Comparison of ENCODE assay signal across 13 cellular contexts in the genomic region with DNA sequence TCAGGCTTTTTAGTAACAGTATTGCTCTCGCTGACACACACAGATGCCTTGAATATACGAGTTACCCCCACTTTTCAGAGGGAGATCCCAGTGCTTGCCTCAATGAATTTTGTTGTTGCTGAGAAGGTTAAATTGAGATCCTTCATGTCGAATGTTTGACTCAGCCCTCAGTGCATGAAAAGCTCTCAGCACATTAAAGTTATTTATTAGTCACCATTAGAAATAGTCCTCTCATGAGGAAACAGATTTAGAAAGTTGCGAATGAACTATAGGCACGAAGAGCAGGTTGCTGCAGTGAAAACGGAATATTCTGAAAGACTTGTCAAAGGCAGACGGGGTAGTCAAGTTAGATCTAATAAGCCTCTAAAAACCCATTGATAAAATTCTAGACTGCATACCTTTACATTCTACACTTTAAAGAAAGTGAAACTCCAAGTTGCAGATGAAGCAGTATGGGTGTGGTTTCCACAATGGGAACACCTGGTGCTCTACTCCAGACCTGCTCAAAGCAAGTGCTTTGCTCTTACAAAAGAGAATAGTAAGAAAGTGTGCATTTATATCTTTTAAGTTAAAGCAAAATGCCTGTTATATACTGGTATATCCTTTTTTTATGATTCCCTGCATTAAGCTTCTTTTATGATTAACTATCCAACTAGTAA.
"Had no signal": no experiment of that assay in that cellular context is flagged by ENCODE, and none has a peak within 500 bp of the region (broad histone marks: within the 10 kb centered on the region; RNA-seq: fewer than 3 reads in every experiment).

No MANE protein-coding gene starts in this region.

- H3K27ac ChIP-seq: brain microvascular endothelial cell, gastroesophageal sphincter, skin epidermis, tibial artery, vagina had no signal

- H3K9me3 ChIP-seq: tibial artery, vagina had no signal

- H3K36me3 ChIP-seq: brain microvascular endothelial cell, gastroesophageal sphincter, tibial artery, vagina had no signal

- H3K4me1 Mint-ChIP-seq: naive B cell had no signal

- H3K4me3 ChIP-seq: gastroesophageal sphincter, skin epidermis, tibial artery, vagina had no signal

- H3K27ac Mint-ChIP-seq: activated CD4-positive, alpha-beta T cell treated with anti-CD3 and anti-CD28 coated beads for 36 hours; activated naive CD4-positive, alpha-beta T cell treated with anti-CD3 and anti-CD28 coated beads, Interleukin-2, amount 50 U/mL, for 72 hours; activated T-helper 2 cell treated with anti-CD3 and anti-CD28 coated beads, Interferon-gamma antibody, Interleukin-2, Interleukin-4, amounts not matched to agents 10 μg/mL and 5 μg/mL and 100 μg/mL, durations not matched to agents 14 hours and 24 hours and 36 hours; naive B cell had no signal

- H3K27me3 ChIP-seq: brain microvascular endothelial cell, gastroesophageal sphincter, vagina had no signal

- H3K4me1 ChIP-seq: gastroesophageal sphincter, tibial artery, vagina had no signal

- H3K4me3 Mint-ChIP-seq: activated CD4-positive, alpha-beta T cell treated with anti-CD3 and anti-CD28 coated beads for 36 hours; naive B cell had no signal

- DNase-seq: amygdala, brain microvascular endothelial cell, kidney, naive B cell, SW 1271, T-helper 9 cell, tibial artery had no signal

- ATAC-seq: activated CD4-positive, alpha-beta T cell treated with anti-CD3 and anti-CD28 coated beads for 36 hours; gastroesophageal sphincter had no signal

- H3K36me3 Mint-ChIP-seq: activated naive CD4-positive, alpha-beta T cell treated with anti-CD3 and anti-CD28 coated beads, Interleukin-2, amount 50 U/mL, for 72 hours; naive B cell had no signal
